19 cellular contexts compared by ENCODE assay signal in the genomic region with DNA sequence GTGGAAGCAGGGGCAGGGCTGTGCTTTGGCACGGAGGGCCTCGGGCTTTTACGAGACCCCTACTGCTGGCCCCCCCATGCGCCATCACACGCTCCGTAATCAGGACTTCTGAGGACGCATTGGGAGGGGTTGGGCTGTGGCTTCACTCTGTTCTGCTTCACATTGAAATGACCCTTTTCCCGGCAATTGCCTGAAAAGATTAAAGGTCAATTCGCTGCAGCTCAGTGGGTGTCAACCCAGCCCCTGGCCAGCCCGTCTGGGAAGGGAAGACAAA. TPM values are rescaled to one million over a fixed set of nuclear protein-coding genes. Genes with fewer than 3 reads are reported as not detected.
DNase-seq lines count a peak whose midpoint lies in the region; ATAC-seq and TF ChIP-seq lines count a peak whose summit lies in the region.
"Had no signal": no experiment of that assay in that cellular context is flagged by ENCODE, and none has a peak within 500 bp of the region (broad histone marks: within the 10 kb centered on the region; RNA-seq: fewer than 3 reads in every experiment).

No MANE protein-coding gene starts in this region.

- H3K4me2 ChIP-seq in BLaER1 (peak overlapping the region; percentile 72), IMR-90 (ENCODE audit: low read depth, low read length) (no peak overlapping the region)
- H3K4me2 ChIP-seq: PC-9 had no signal

- H3K9me1 ChIP-seq in IMR-90 (ENCODE audit: insufficient read depth, low read length), result no peaks in the 10 kb centered on the region

- H3K79me1 ChIP-seq in IMR-90 (ENCODE audit: low read depth in 1 of 2, low read length in 2 of 2), result no peaks in the 10 kb centered on the region

- intact Hi-C loops in IMR-90 (cut with micrococcal nuclease), result no loop called here

- WGBS in IMR-90 (ENCODE audit: extremely low coverage in 2 of 2, insufficient read length in 1 of 2), 2 experiments, result 38% methylated on average over 8 of the region's 10 CpGs; no CpG with 5 or more reads in 1 of the 2 experiments

- dilution Hi-C loops in IMR-90 (cut with HindIII; ENCODE audit: low sequenced_read_pairs, unreplicated experiment), result no loop called here

- H2BK20ac ChIP-seq in IMR-90 (ENCODE audit: low read depth, low read length), result no peak overlapping the region

- H2AK5ac ChIP-seq in IMR-90 (ENCODE audit: low read depth, low read length), result no peak overlapping the region

- H3K36me3 Mint-ChIP-seq in nephron progenitor cell (ENCODE audit: low read depth), result no peaks in the 10 kb centered on the region
- H3K36me3 Mint-ChIP-seq: CD14-positive monocyte; CD8-positive, alpha-beta memory T cell; T-cell had no signal

- CTCF ChIA-PET in IMR-90 (lab: Yijun Ruan, JAX), result no interaction called here

- no peak overlapping the region for H2BK5ac ChIP-seq in IMR-90 (ENCODE audit: low read depth, low read length, poor library complexity, severe bottlenecking)

- peaks cover 44% of the 10 kb centered on the region for H3K9me3 ChIP-seq in BLaER1
- peaks cover 5% of the 10 kb centered on the region; the same call in 1 of the 2 replicates for H3K9me3 ChIP-seq in IMR-90 (ENCODE audit: control insufficient read depth, insufficient read depth, low read length)
- H3K9me3 ChIP-seq: SJCRH30 had no signal

- H3K9ac ChIP-seq in BLaER1, result no peak overlapping the region
- no peak overlapping the region for H3K9ac ChIP-seq in IMR-90 (ENCODE audit: low read depth, low read length)

- no peak overlapping the region for H3K56ac ChIP-seq in IMR-90 (ENCODE audit: extremely low read depth, insufficient read depth, low read length)

- no TSS peak for BruUV-seq in IMR-90 (replicated peaks; lab: Mats Ljungman, UMichigan)

- no peak for ATAC-seq in IMR-90 (ENCODE audit: low read depth)
- ATAC-seq in HG03139 (IDR thresholded peaks at IDR 0.05; ENCODE audit: unreplicated experiment), result no peak
- ATAC-seq: Right ventricle myocardium inferior, T-cell had no signal

- H3K14ac ChIP-seq in IMR-90 (replicated peaks; ENCODE audit: low read depth, low read length), result no peak overlapping the region

- H4K5ac ChIP-seq in IMR-90 (ENCODE audit: low read depth, low read length), result no peak overlapping the region

- H2BK15ac ChIP-seq in IMR-90 (ENCODE audit: low read depth, low read length), result no peak overlapping the region

- peaks cover 23% of the 10 kb centered on the region for H3K27me3 Mint-ChIP-seq in nephron progenitor cell (ENCODE audit: low read depth, poor library complexity)

- peaks cover 29% of the 10 kb centered on the region for H3K9me3 Mint-ChIP-seq in nephron progenitor cell

- TF ChIP-seq CTCF in IMR-90 (conservative IDR thresholded peaks at IDR 0.05; ENCODE audit: low read depth, low read length) (no peak), nephron progenitor cell (IDR thresholded peaks at IDR 0.05) (no peak)

- H3K4me3 ChIP-seq in BLaER1 (no peak overlapping the region), IMR-90 (ENCODE audit: insufficient read depth, low read depth, low read length) (no peak overlapping the region)
- H3K4me3 ChIP-seq: PC-9, SJCRH30 had no signal

- H3K27me3 ChIP-seq in BLaER1 (no peaks in the 10 kb centered on the region), IMR-90 (ENCODE audit: control insufficient read depth, insufficient read depth, low read length) (no peaks in the 10 kb centered on the region; the same call in 1 of the 2 replicates)

- POLR2A ChIA-PET in IMR-90 (lab: Charles Lee; ENCODE audit: unreplicated experiment), result no interaction called here

- H2BK120ac ChIP-seq in IMR-90 (ENCODE audit: low read depth, low read length), result no peak overlapping the region

- H4K8ac ChIP-seq in IMR-90 (ENCODE audit: low read depth in 2 of 2, low read length in 2 of 2), result no peak overlapping the region

- no peaks in the 10 kb centered on the region for H4K20me1 ChIP-seq in BLaER1
- H4K20me1 ChIP-seq in IMR-90 (ENCODE audit: insufficient read depth, low read length), result no peaks in the 10 kb centered on the region

- no peak for TF ChIP-seq RAD21 in IMR-90 (IDR thresholded peaks at IDR 0.05; ENCODE audit: low read length)

- H3K4me1 ChIP-seq in BLaER1 (peaks cover 31% of the 10 kb centered on the region), IMR-90 (ENCODE audit: control insufficient read depth, insufficient read depth, low read length) (no peaks in the 10 kb centered on the region)
- H3K4me1 ChIP-seq: SJCRH30 had no signal

- no peak overlapping the region for H3K27ac Mint-ChIP-seq in nephron progenitor cell
- H3K27ac Mint-ChIP-seq: CD8-positive, alpha-beta memory T cell; T-cell had no signal

- peaks cover 23% of the 10 kb centered on the region for H3K4me1 Mint-ChIP-seq in nephron progenitor cell
- H3K4me1 Mint-ChIP-seq: CD14-positive monocyte; CD8-positive, alpha-beta memory T cell had no signal

- in situ Hi-C loops in IMR-90 (cut with MboI; ENCODE audit: low sequenced_read_pairs), result no loop called here

- no peak overlapping the region for H2AK9ac ChIP-seq in IMR-90 (replicated peaks; ENCODE audit: low read depth, low read length, poor library complexity)

- H3K4me3 Mint-ChIP-seq in nephron progenitor cell, result peak overlapping the region; percentile 27
- H3K4me3 Mint-ChIP-seq: CD14-positive monocyte; CD8-positive, alpha-beta memory T cell; T-cell had no signal

- H4K91ac ChIP-seq in IMR-90 (ENCODE audit: insufficient read depth, low read depth, low read length), result no peak overlapping the region

- no peak overlapping the region for H3K23ac ChIP-seq in IMR-90 (ENCODE audit: low read depth, low read length)

- no peak overlapping the region for H3K18ac ChIP-seq in IMR-90 (ENCODE audit: low read depth, low read length)

- no peak overlapping the region for H3K27ac ChIP-seq in BLaER1
- no peak overlapping the region for H3K27ac ChIP-seq in IMR-90 (ENCODE audit: insufficient read depth, low read length)
- H3K27ac ChIP-seq: HL-60, PC-9, SJCRH30 had no signal

- peak; percentile 34 for DNase-seq in ELF-1 (ENCODE audit: low read depth, low spot score)
- no peak for DNase-seq in IMR-90
- peak; percentile 13 for DNase-seq in nephron progenitor cell
- no peak for DNase-seq in dermis blood vessel endothelial cell
- DNase-seq in DMS79 treated with DMSO at 0.1 percent for 48 hours (lab: John Stamatoyannopoulos, UW), result no peak
- DNase-seq: CD8-positive, alpha-beta memory T cell; DMS 273 treated with DMSO at 0.1 percent for 48 hours; Karpas-422; NCI-H1092; NCI-H1417 treated with DMSO at 0.1 percent for 48 hours; NCI-H524 treated with DMSO at 0.1 percent for 48 hours; PC-9; SJCRH30; T-cell had no signal

- no peak for TF ChIP-seq POLR2A in IMR-90 (IDR thresholded peaks at IDR 0.05; ENCODE audit: low read depth, low read length)

- H3K36me3 ChIP-seq in BLaER1 (no peaks in the 10 kb centered on the region), IMR-90 (ENCODE audit: control insufficient read depth, insufficient read depth, low read length) (no peaks in the 10 kb centered on the region)
- H3K36me3 ChIP-seq: SJCRH30 had no signal

- H2AFZ ChIP-seq in IMR-90 (replicated peaks; ENCODE audit: low read length, poor library complexity), result peak overlapping the region; percentile 49
- H2AFZ ChIP-seq: PC-9 had no signal

- no peak overlapping the region for H3K4ac ChIP-seq in IMR-90 (ENCODE audit: low read depth, low read length)

TF ChIP-seq in IMR-90, 13 proteins besides CTCF, POLR2A, EP300 and RAD21:
- TF ChIP-seq MAZ (IDR thresholded peaks at IDR 0.05; ENCODE audit: borderline replicate concordance, low read depth, low read length) (no peak), CEBPB (IDR thresholded peaks at IDR 0.05; ENCODE audit: low read depth, low read length) (no peak), NFE2L2 (IDR thresholded peaks at IDR 0.05; ENCODE audit: low read depth, low read length) (no peak), BHLHE40 (IDR thresholded peaks at IDR 0.05; ENCODE audit: low read depth, low read length) (no peak), RCOR1 (IDR thresholded peaks at IDR 0.05; ENCODE audit: insufficient replicate concordance, low read length) (no peak), RFX5 (IDR thresholded peaks at IDR 0.05; ENCODE audit: low read depth, low read length) (no peak)

RNA-seq across cellular contexts. Expression of gene UBE3C, which starts 41.7 kb away (rescaled TPM):
- 60.6 and 88.6 TPM in 2 replicates for total RNA-seq in IMR-90 (2012; rRNA removed)
- polyA plus RNA-seq in IMR-90 (2012; rRNA removed), result 35.8 and 43.0 TPM in 2 replicates
- polyA plus RNA-seq in IMR-90 (2012; cell fraction: cytosol; rRNA removed), result 19.8 and 19.9 TPM in 2 replicates
- 19.7 and 50.4 TPM in 2 replicates for polyA plus RNA-seq in IMR-90 (2012; cell fraction: nucleus; rRNA removed; ENCODE audit: low replicate concordance)
- 116 and 129 TPM in 2 replicates for total RNA-seq in dermis blood vessel endothelial cell

Comparison
In these comparisons a context has a peak if more than half of its experiments do, and no peak if none do; other contexts are left out.
1. DNase-seq: peak in ELF-1 (single experiment) and nephron progenitor cell (single experiment); none in IMR-90 (single experiment), dermis blood vessel endothelial cell (single experiment) and DMS79 treated with DMSO at 0.1 percent for 48 hours (single experiment).